21 cellular contexts compared by ENCODE assay signal in genomic region chr1:235147269-235147668, GRCh38.
"Had no signal": no experiment of that assay in that cellular context is flagged by ENCODE, and none has a peak within 500 bp of the region (broad histone marks: within the 10 kb centered on the region; RNA-seq: fewer than 3 reads in every experiment).

No MANE protein-coding gene starts in this region.

- H3K4me3 Mint-ChIP-seq: activated naive CD4-positive, alpha-beta T cell treated with anti-CD3 and anti-CD28 coated beads, Interleukin-2, amount 10 ng/mL, durations not matched to agents 7 days and 5 days; central memory CD8-positive, alpha-beta T cell; endodermal cell; nephron progenitor cell; T-cell; WTC11 had no signal

- H3K4me1 Mint-ChIP-seq: endodermal cell, nephron progenitor cell, WTC11 had no signal

- H3K27ac ChIP-seq: brain microvascular endothelial cell, colonic mucosa, gastroesophageal sphincter, heart left ventricle, left lung, spleen, tibial artery had no signal

- H3K4me3 ChIP-seq: colonic mucosa, gastroesophageal sphincter, heart left ventricle, left lung, spleen, tibial artery had no signal

- H3K36me3 ChIP-seq: colonic mucosa had no signal

- H3K27ac Mint-ChIP-seq: activated naive CD4-positive, alpha-beta T cell treated with anti-CD3 and anti-CD28 coated beads, Interleukin-2, amount 10 ng/mL, durations not matched to agents 7 days and 5 days; endodermal cell; nephron progenitor cell; WTC11 had no signal

- H3K4me1 ChIP-seq: colonic mucosa, gastroesophageal sphincter, heart left ventricle, left lung, tibial artery had no signal

- H3K9me3 Mint-ChIP-seq: activated naive CD4-positive, alpha-beta T cell treated with anti-CD3 and anti-CD28 coated beads, Interleukin-2, amount 10 ng/mL, durations not matched to agents 7 days and 5 days; central memory CD8-positive, alpha-beta T cell; endodermal cell; nephron progenitor cell; T-cell; WTC11 had no signal

- H3K27me3 ChIP-seq: brain microvascular endothelial cell, colonic mucosa, gastroesophageal sphincter, heart left ventricle, left lung, spleen, tibial artery had no signal

- H3K27me3 Mint-ChIP-seq: activated naive CD4-positive, alpha-beta T cell treated with anti-CD3 and anti-CD28 coated beads, Interleukin-2, amount 10 ng/mL, durations not matched to agents 7 days and 5 days; central memory CD8-positive, alpha-beta T cell; T-cell had no signal

- ATAC-seq: gastroesophageal sphincter, heart left ventricle, left lung, T-cell, WTC11 had no signal

- H3K9me3 ChIP-seq: colonic mucosa, gastroesophageal sphincter, heart left ventricle, left lung, spleen, tibial artery had no signal

- DNase-seq: activated CD4-positive, alpha-beta T cell treated with anti-CD3 and anti-CD28 coated beads for 4 hours; activated CD8-positive, alpha-beta memory T cell treated with anti-CD3 and anti-CD28 coated beads, Interleukin-2, amount 50 U/mL, for 48 hours; activated naive CD4-positive, alpha-beta T cell treated with anti-CD3 and anti-CD28 coated beads, Interleukin-2, amount 10 ng/mL, durations not matched to agents 7 days and 5 days; brain microvascular endothelial cell; colonic mucosa; endodermal cell; heart left ventricle; kidney; left lung; mammary epithelial cell; nephron progenitor cell; nucleus accumbens; posterior cingulate gyrus; spleen; stimulated activated naive CD4-positive, alpha-beta T cell; substantia nigra; T-cell; tibial artery had no signal
